15 cellular contexts compared by ENCODE assay signal in genomic region chr4:3250956-3251690, GRCh38. TPM values are rescaled to one million over a fixed set of nuclear protein-coding genes. Genes with fewer than 3 reads are reported as not detected.
A peak's percentile ranks its signal among the peaks of the same experiment; 100 is the strongest.
DNase-seq lines count a peak whose midpoint lies in the region; ATAC-seq and TF ChIP-seq lines count a peak whose summit lies in the region.
"Had no signal": no experiment of that assay in that cellular context is flagged by ENCODE, and none has a peak within 500 bp of the region (broad histone marks: within the 10 kb centered on the region; RNA-seq: fewer than 3 reads in every experiment).

No MANE protein-coding gene starts in this region.

- TF ChIP-seq POLR2A in upper lobe of left lung (IDR thresholded peaks at IDR 0.05) (peak in 2 of 4 donors; percentile 4 to 38), breast epithelium (IDR thresholded peaks at IDR 0.05) (no peak)

- TF ChIP-seq CTCF in right atrium auricular region (IDR thresholded peaks at IDR 0.05) (no peak), upper lobe of left lung (IDR thresholded peaks at IDR 0.05) (no peak), breast epithelium (IDR thresholded peaks at IDR 0.05) (no peak)
- TF ChIP-seq CTCF in activated CD8-positive, alpha-beta T cell treated with anti-CD3 and anti-CD28 coated beads for 36 hours (IDR thresholded peaks at IDR 0.05), result no peak

- DNase-seq in Right ventricle myocardium inferior (ENCODE audit: missing footprints), result peak; percentile 47
- DNase-seq in right atrium auricular region (ENCODE audit: low spot score), result no peak
- peak; percentile 46 for DNase-seq in activated CD8-positive, alpha-beta T cell treated with anti-CD3 and anti-CD28 coated beads for 36 hours
- DNase-seq in left kidney (ENCODE audit: low read depth, low spot score), result peak; percentile 69
- peak; percentile 82 to 85 for DNase-seq in upper lobe of left lung
- no peak for DNase-seq in stimulated activated CD4-positive, alpha-beta T cell treated with anti-CD3 and anti-CD28 coated beads, Interleukin-1b, Interleukin-23, amount 100 ng/mL, for 48 hours
- DNase-seq in breast epithelium (ENCODE audit: low spot score in 2 of 2), result no peak
- no peak for DNase-seq in left lobe of liver (ENCODE audit: low spot score)
- DNase-seq: activated CD4-positive, alpha-beta T cell treated with anti-CD3 and anti-CD28 coated beads, Interleukin-2, amount 10 ng/mL, durations not matched to agents 7 days and 5 days; AML-193; amygdala; Kasumi-1; stimulated activated CD4-positive, alpha-beta T cell treated with anti-CD3 and anti-CD28 coated beads, Interleukin-4, amount 100 ng/mL, for 1 hour; substantia nigra had no signal

- H3K4me3 ChIP-seq in right atrium auricular region (no peak overlapping the region), upper lobe of left lung (peak overlapping the region in 3 of 4 donors; percentile 25 to 44 (median 33)), breast epithelium (no peak overlapping the region)

- no peaks in the 10 kb centered on the region for H3K27me3 Mint-ChIP-seq in activated CD8-positive, alpha-beta T cell treated with anti-CD3 and anti-CD28 coated beads for 36 hours
- H3K27me3 Mint-ChIP-seq: activated CD4-positive, alpha-beta T cell treated with anti-CD3 and anti-CD28 coated beads, Interleukin-2, amount 10 ng/mL, durations not matched to agents 7 days and 5 days; naive thymus-derived CD8-positive, alpha-beta T cell had no signal

- POLR2A ChIA-PET in activated CD8-positive, alpha-beta T cell treated with anti-CD3 and anti-CD28 coated beads for 36 hours (lab: Charles Lee), result no interaction called here

- H3K27ac Mint-ChIP-seq in activated CD8-positive, alpha-beta T cell treated with anti-CD3 and anti-CD28 coated beads for 36 hours, result no peak overlapping the region
- H3K27ac Mint-ChIP-seq: naive thymus-derived CD8-positive, alpha-beta T cell had no signal

- no peaks in the 10 kb centered on the region for H3K9me3 Mint-ChIP-seq in activated CD8-positive, alpha-beta T cell treated with anti-CD3 and anti-CD28 coated beads for 36 hours
- H3K9me3 Mint-ChIP-seq: activated CD4-positive, alpha-beta T cell treated with anti-CD3 and anti-CD28 coated beads, Interleukin-2, amount 10 ng/mL, durations not matched to agents 7 days and 5 days; naive thymus-derived CD8-positive, alpha-beta T cell had no signal

- ATAC-seq in Right ventricle myocardium inferior (no peak), upper lobe of left lung (ENCODE audit: low FRiP score in 2 of 2) (peak; percentile 33 to 79), left lobe of liver (no peak)
- peak; percentile 92 for ATAC-seq in activated CD8-positive, alpha-beta T cell treated with anti-CD3 and anti-CD28 coated beads for 36 hours
- ATAC-seq: naive thymus-derived CD8-positive, alpha-beta T cell had no signal

- H3K9me3 ChIP-seq in right atrium auricular region, result no peaks in the 10 kb centered on the region
- H3K9me3 ChIP-seq in upper lobe of left lung, result no peaks in the 10 kb centered on the region
- H3K9me3 ChIP-seq in breast epithelium, result no peaks in the 10 kb centered on the region

- intact Hi-C loops in Right ventricle myocardium inferior (cut with DNase I) (no loop called here), breast epithelium (cut with DNase I; ENCODE audit: low total_unique reads) (no loop called here)
- intact Hi-C loops in activated CD8-positive, alpha-beta T cell treated with anti-CD3 and anti-CD28 coated beads for 36 hours (cut with micrococcal nuclease), result no loop called here

- H3K36me3 ChIP-seq in right atrium auricular region (no peaks in the 10 kb centered on the region), upper lobe of left lung (peaks cover 0 to 6% (median 3%) of the 10 kb centered on the region in 4 donors), breast epithelium (no peaks in the 10 kb centered on the region)

- TF ChIP-seq EP300 in upper lobe of left lung (IDR thresholded peaks at IDR 0.05), result no peak

- CTCF ChIA-PET in activated CD8-positive, alpha-beta T cell treated with anti-CD3 and anti-CD28 coated beads for 36 hours (lab: Charles Lee), result no interaction called here

- H3K27me3 ChIP-seq in right atrium auricular region (no peaks in the 10 kb centered on the region), upper lobe of left lung (no peaks in the 10 kb centered on the region), breast epithelium (no peaks in the 10 kb centered on the region)

- no peaks in the 10 kb centered on the region for H3K4me1 ChIP-seq in right atrium auricular region
- no peaks in the 10 kb centered on the region for H3K4me1 ChIP-seq in upper lobe of left lung
- H3K4me1 ChIP-seq in breast epithelium, result no peaks in the 10 kb centered on the region

- no peaks in the 10 kb centered on the region for H3K36me3 Mint-ChIP-seq in activated CD8-positive, alpha-beta T cell treated with anti-CD3 and anti-CD28 coated beads for 36 hours (ENCODE audit: low read depth)

- no peak overlapping the region for H3K4me3 Mint-ChIP-seq in activated CD8-positive, alpha-beta T cell treated with anti-CD3 and anti-CD28 coated beads for 36 hours
- H3K4me3 Mint-ChIP-seq: activated CD4-positive, alpha-beta T cell treated with anti-CD3 and anti-CD28 coated beads, Interleukin-2, amount 10 ng/mL, durations not matched to agents 7 days and 5 days; naive thymus-derived CD8-positive, alpha-beta T cell had no signal

- H3K27ac ChIP-seq in right atrium auricular region, result no peak overlapping the region
- peak overlapping the region; percentile 53 to 77 (median 74) for H3K27ac ChIP-seq in upper lobe of left lung
- H3K27ac ChIP-seq in breast epithelium, result no peak overlapping the region

- 77 to 83% methylated on average over 6 to 18 of the region's 19 CpGs for WGBS in upper lobe of left lung, 2 donors

- no peaks in the 10 kb centered on the region for H3K4me1 Mint-ChIP-seq in activated CD8-positive, alpha-beta T cell treated with anti-CD3 and anti-CD28 coated beads for 36 hours (ENCODE audit: low read depth)
- H3K4me1 Mint-ChIP-seq: activated CD4-positive, alpha-beta T cell treated with anti-CD3 and anti-CD28 coated beads, Interleukin-2, amount 10 ng/mL, durations not matched to agents 7 days and 5 days; naive thymus-derived CD8-positive, alpha-beta T cell had no signal

RNA-seq across cellular contexts. Expression of gene MSANTD1, which starts 2.2 kb away (rescaled TPM):
- total RNA-seq in Right ventricle myocardium inferior (0.51 TPM), right atrium auricular region (not detected), upper lobe of left lung (1 to 10 TPM in 5 of 6 donors, under 1 TPM in 1; 1.00 to 7.3 (median 1.8) TPM), breast epithelium (under 1 TPM; 0.48 to 0.88 (median 0.66) TPM), left lobe of liver (1.1 TPM)
- under 1 TPM; 0.43 TPM for total RNA-seq in activated CD8-positive, alpha-beta T cell treated with anti-CD3 and anti-CD28 coated beads for 36 hours

RNA-seq across cellular contexts. Expression of gene RGS12, which starts 41.7 kb away (rescaled TPM):
- total RNA-seq in Right ventricle myocardium inferior (21.0 TPM), right atrium auricular region (1 to 10 TPM; 7.0 to 9.9 TPM), upper lobe of left lung (100 to 1,000 TPM in 1 of 6 donors, 10 to 100 TPM in 5; 17.8 to 124 (median 49.7) TPM), breast epithelium (10 to 100 TPM; 24.3 to 94.5 (median 29.9) TPM), left lobe of liver (29.3 TPM)
- total RNA-seq in activated CD8-positive, alpha-beta T cell treated with anti-CD3 and anti-CD28 coated beads for 36 hours, result 1 to 10 TPM; 4.6 to 4.7 TPM

Comparison
In these comparisons a context has a peak if more than half of its experiments do, and no peak if none do; other contexts are left out.
1. DNase-seq: peak in Right ventricle myocardium inferior (single experiment), activated CD8-positive, alpha-beta T cell treated with anti-CD3 and anti-CD28 coated beads for 36 hours (single experiment), left kidney (single experiment) and upper lobe of left lung (2 of 2); none in right atrium auricular region (single experiment), stimulated activated CD4-positive, alpha-beta T cell treated with anti-CD3 and anti-CD28 coated beads, Interleukin-1b, Interleukin-23, amount 100 ng/mL, for 48 hours (single experiment), breast epithelium (0 of 2) and left lobe of liver (single experiment).
2. ATAC-seq: peak in activated CD8-positive, alpha-beta T cell treated with anti-CD3 and anti-CD28 coated beads for 36 hours (single experiment) and upper lobe of left lung (2 of 2); none in Right ventricle myocardium inferior (single experiment) and left lobe of liver (single experiment).
3. H3K27ac ChIP-seq: peak in upper lobe of left lung (4 of 4); none in right atrium auricular region (0 of 2) and breast epithelium (0 of 2).
4. H3K4me3 ChIP-seq: peak in upper lobe of left lung (3 of 4); none in right atrium auricular region (0 of 2) and breast epithelium (0 of 3).